Comparison of ENCODE assay signal across 14 cellular contexts in genomic region chr14:81366884-81367283, GRCh38. TPM values are rescaled to one million over a fixed set of nuclear protein-coding genes. Genes with fewer than 3 reads are reported as not detected.
A peak's percentile ranks its signal among the peaks of the same experiment; 100 is the strongest.
DNase-seq lines count a peak whose midpoint lies in the region; ATAC-seq and TF ChIP-seq lines count a peak whose summit lies in the region.
"Had no signal": no experiment of that assay in that cellular context is flagged by ENCODE, and none has a peak within 500 bp of the region (broad histone marks: within the 10 kb centered on the region; RNA-seq: fewer than 3 reads in every experiment).

No MANE protein-coding gene starts in this region.

- H3K4me1 Mint-ChIP-seq in naive thymus-derived CD4-positive, alpha-beta T cell, result no peaks in the 10 kb centered on the region
- H3K4me1 Mint-ChIP-seq: CD4-positive, CD25-positive, alpha-beta regulatory T cell had no signal

- H3K36me3 ChIP-seq in SK-N-MC (ENCODE audit: insufficient read depth, low read length) (no peaks in the 10 kb centered on the region), esophagus muscularis mucosa (no peaks in the 10 kb centered on the region), thyroid gland (no peaks in the 10 kb centered on the region)
- no peaks in the 10 kb centered on the region for H3K36me3 ChIP-seq in naive thymus-derived CD4-positive, alpha-beta T cell (ENCODE audit: control insufficient read depth in 2 of 3, insufficient read depth in 3 of 3, low read length in 3 of 3)
- H3K36me3 ChIP-seq: BLaER1 had no signal

- no peaks in the 10 kb centered on the region for H3K36me3 Mint-ChIP-seq in naive thymus-derived CD4-positive, alpha-beta T cell
- H3K36me3 Mint-ChIP-seq: CD4-positive, CD25-positive, alpha-beta regulatory T cell had no signal

- H3K9me3 Mint-ChIP-seq in naive thymus-derived CD4-positive, alpha-beta T cell, result no peaks in the 10 kb centered on the region

- H3K27me3 Mint-ChIP-seq in naive thymus-derived CD4-positive, alpha-beta T cell, result peaks cover 0 to 44% (median 13%) of the 10 kb centered on the region in 5 donors

- no peak overlapping the region for H3K4me3 Mint-ChIP-seq in naive thymus-derived CD4-positive, alpha-beta T cell
- H3K4me3 Mint-ChIP-seq: CD4-positive, CD25-positive, alpha-beta regulatory T cell; HFFc6 had no signal

- POLR2A ChIA-PET in naive thymus-derived CD4-positive, alpha-beta T cell (lab: Charles Lee), result no interaction called here

- ATAC-seq in esophagus mucosa, result no peak
- ATAC-seq in naive thymus-derived CD4-positive, alpha-beta T cell, result no peak
- ATAC-seq: HepG2 had no signal

- TF ChIP-seq POLR2A in esophagus muscularis mucosa (IDR thresholded peaks at IDR 0.05; ENCODE audit: low read depth), result no peak
- TF ChIP-seq POLR2A in thyroid gland (IDR thresholded peaks at IDR 0.05), result no peak

- H3K4me3 ChIP-seq in SK-N-MC, result peak overlapping the region; percentile 63; the same call in 1 of the 2 replicates
- H3K4me3 ChIP-seq in esophagus muscularis mucosa, result no peak overlapping the region
- no peak overlapping the region for H3K4me3 ChIP-seq in thyroid gland (replicated peaks in 1 of 3)
- no peak overlapping the region for H3K4me3 ChIP-seq in naive thymus-derived CD4-positive, alpha-beta T cell (ENCODE audit: low read length)
- H3K4me3 ChIP-seq: BLaER1 had no signal

- TF ChIP-seq CTCF in esophagus muscularis mucosa (IDR thresholded peaks at IDR 0.05) (no peak), thyroid gland (IDR thresholded peaks at IDR 0.05) (no peak)

- CTCF ChIA-PET in naive thymus-derived CD4-positive, alpha-beta T cell (lab: Charles Lee), result no interaction called here

- no peak overlapping the region for H3K9ac ChIP-seq in SK-N-MC (ENCODE audit: insufficient read length)
- H3K9ac ChIP-seq: BLaER1 had no signal

- peak overlapping the region; percentile 99; the same call in 1 of the 2 replicates for H3K27ac ChIP-seq in SK-N-MC
- no peak overlapping the region for H3K27ac ChIP-seq in esophagus muscularis mucosa (replicated peaks in 1 of 4)
- no peak overlapping the region for H3K27ac ChIP-seq in thyroid gland
- H3K27ac ChIP-seq in naive thymus-derived CD4-positive, alpha-beta T cell (ENCODE audit: low read depth, low read length), result no peak overlapping the region
- H3K27ac ChIP-seq: BLaER1 had no signal

- no peak overlapping the region for H3K27ac Mint-ChIP-seq in naive thymus-derived CD4-positive, alpha-beta T cell
- H3K27ac Mint-ChIP-seq: HFFc6 had no signal

- no peak for TF ChIP-seq EP300 in esophagus muscularis mucosa (IDR thresholded peaks at IDR 0.05)

- WGBS in esophagus muscularis mucosa, result 88% methylated on average over 7 of the region's 7 CpGs
- whole genome bisulfite sequencing in thyroid gland, 2 donors, result 76 to 78% methylated on average over 7 of the region's 7 CpGs

- intact Hi-C loops in esophagus muscularis mucosa (cut with DNase I) (no loop called here), thyroid gland (cut with DNase I) (no loop called here)
- intact Hi-C loops in naive thymus-derived CD4-positive, alpha-beta T cell (cut with micrococcal nuclease), result no loop called here

- DNase-seq in NCI-H69 (lab: John Stamatoyannopoulos, UW) (peak; percentile 41), SK-N-MC (ENCODE audit: low read depth, low spot score) (no peak), esophagus muscularis mucosa (ENCODE audit: extremely low spot score) (peak; percentile 45), thyroid gland (peak; percentile 41 to 53)
- no peak for DNase-seq in naive thymus-derived CD4-positive, alpha-beta T cell
- DNase-seq in activated CD8-positive, alpha-beta memory T cell treated with anti-CD3 and anti-CD28 coated beads, Interleukin-2, amount 50 U/mL, for 4 hours, result no peak
- DNase-seq: AML-193; CD4-positive, CD25-positive, alpha-beta regulatory T cell; GF-D8; HCEC 1CT; HFFc6 had no signal

- no peaks in the 10 kb centered on the region for H3K4me1 ChIP-seq in esophagus muscularis mucosa
- peaks cover 19 to 37% of the 10 kb centered on the region in 2 donors for H3K4me1 ChIP-seq in thyroid gland
- H3K4me1 ChIP-seq in naive thymus-derived CD4-positive, alpha-beta T cell (ENCODE audit: control insufficient read depth in 2 of 2, insufficient read depth in 2 of 2, low read length in 2 of 2), result no peaks in the 10 kb centered on the region

- H3K27me3 ChIP-seq in esophagus muscularis mucosa, result peaks cover 0 to 9% (median 0%) of the 10 kb centered on the region in 4 donors
- no peaks in the 10 kb centered on the region for H3K27me3 ChIP-seq in thyroid gland
- no peaks in the 10 kb centered on the region for H3K27me3 ChIP-seq in naive thymus-derived CD4-positive, alpha-beta T cell (ENCODE audit: control insufficient read depth in 2 of 2, insufficient read depth in 2 of 2, low read length in 2 of 2)
- H3K27me3 ChIP-seq: BLaER1 had no signal

- no peaks in the 10 kb centered on the region for H3K9me3 ChIP-seq in SK-N-MC (ENCODE audit: low read depth, low read length)
- no peaks in the 10 kb centered on the region for H3K9me3 ChIP-seq in esophagus muscularis mucosa
- no peaks in the 10 kb centered on the region for H3K9me3 ChIP-seq in thyroid gland
- H3K9me3 ChIP-seq in naive thymus-derived CD4-positive, alpha-beta T cell (ENCODE audit: control insufficient read depth in 2 of 3, low read length in 3 of 3), result no peaks in the 10 kb centered on the region
- H3K9me3 ChIP-seq: BLaER1 had no signal

RNA-seq across cellular contexts. Expression of gene STON2, which starts 33.2 kb away (rescaled TPM):
- total RNA-seq in esophagus muscularis mucosa, result 1 to 10 TPM; 7.6 to 9.6 (median 8.8) TPM
- 100 to 1,000 TPM in 2 of 4 donors, 10 to 100 TPM in 2; 69.8 to 202 (median 97.0) TPM for total RNA-seq in thyroid gland
- total RNA-seq in esophagus mucosa, result 54.0 TPM
- total RNA-seq in naive thymus-derived CD4-positive, alpha-beta T cell, result 1 to 10 TPM in 1 of 5 experiments, under 1 TPM in 2, not detected in 2; 0.19 to 3.4 (median 0.65) TPM
- not detected for polyA plus RNA-seq in naive thymus-derived CD4-positive, alpha-beta T cell
- total RNA-seq: HFFc6 had no signal
- polyA plus RNA-seq: CD4-positive, CD25-positive, alpha-beta regulatory T cell had no signal

Comparison
In these comparisons a context has a peak if more than half of its experiments do, and no peak if none do; other contexts are left out.
1. DNase-seq: peak in NCI-H69 (single experiment), esophagus muscularis mucosa (single experiment) and thyroid gland (2 of 2); none in SK-N-MC (single experiment), naive thymus-derived CD4-positive, alpha-beta T cell (0 of 9) and activated CD8-positive, alpha-beta memory T cell treated with anti-CD3 and anti-CD28 coated beads, Interleukin-2, amount 50 U/mL, for 4 hours (single experiment).